In the genomic region with DNA sequence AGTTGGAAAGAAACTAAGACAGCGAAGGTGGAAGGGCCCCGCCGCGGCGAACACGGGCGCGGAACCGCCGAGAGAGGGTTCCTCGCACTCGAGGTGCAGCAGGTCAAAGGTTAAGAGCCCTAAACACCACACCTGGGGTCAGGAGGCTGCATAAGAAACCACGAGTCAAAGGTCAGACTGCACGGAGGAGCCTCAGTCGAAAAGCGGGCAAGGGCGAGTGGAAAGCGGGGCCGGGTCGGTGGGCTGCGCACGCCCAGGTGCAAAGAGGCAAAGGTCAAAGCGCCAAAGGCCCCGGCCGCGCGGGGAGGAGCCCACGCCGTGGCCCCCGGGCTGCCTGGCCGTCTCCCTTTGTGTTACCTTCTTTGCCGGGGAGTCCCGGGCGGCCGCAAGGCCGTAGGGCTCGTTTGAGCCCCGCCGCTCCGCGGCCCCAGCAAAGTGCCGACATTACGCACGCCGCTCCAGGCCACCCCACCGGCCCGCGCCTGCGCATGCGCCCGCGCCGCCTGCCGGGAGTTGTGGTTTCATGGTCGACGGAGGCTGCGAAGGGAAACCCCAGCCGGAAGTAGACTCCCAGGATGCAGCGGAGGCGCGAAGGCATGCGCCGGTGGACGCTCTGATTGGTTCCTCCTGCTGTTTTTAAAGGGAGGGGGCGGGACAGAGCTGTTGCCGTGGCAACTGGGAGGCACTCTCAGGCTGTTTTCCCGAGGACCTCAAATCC, we compare ENCODE assay signal across 1 cellular context.
A peak's percentile ranks its signal among the peaks of the same experiment; 100 is the strongest.
TF ChIP-seq lines count a peak whose summit lies in the region.

A gene (minus strand): TSS at position 470 of the 718 bp plus-strand sequence. CDS start 25 bp downstream, at position 445.

TF ChIP-seq in HepG2, 621 proteins besides CTCF, POLR2A, EP300 and RAD21 (continued from another document and continues in another):
- TF ChIP-seq NFKBIZ (CRISPR knock-in tag; IDR thresholded peaks at IDR 0.05) (no peak), HOXA5 (CRISPR knock-in tag; IDR thresholded peaks at IDR 0.05) (peak; percentile 88), HNRNPL (IDR thresholded peaks at IDR 0.05; ENCODE audit: low read depth, low read length) (no peak), ZFP82 (CRISPR knock-in tag; IDR thresholded peaks at IDR 0.05; ENCODE audit: borderline replicate concordance) (no peak; the same call in 1 of the 2 replicates), POLR2AphosphoS2 (IDR thresholded peaks at IDR 0.05; ENCODE audit: low read depth, low read length) (no peak), ZBTB1 (CRISPR knock-in tag; IDR thresholded peaks at IDR 0.05; ENCODE audit: borderline replicate concordance) (no peak), KLF6 (CRISPR knock-in tag; IDR thresholded peaks at IDR 0.05) (0 out of 2 replicates have a peak, but pooled peaks have one; percentile 23), ARNTL (CRISPR knock-in tag; IDR thresholded peaks at IDR 0.05) (no peak), ZNF788 (CRISPR knock-in tag; IDR thresholded peaks at IDR 0.05; ENCODE audit: borderline replicate concordance) (no peak), HOXD1 (CRISPR knock-in tag; IDR thresholded peaks at IDR 0.05) (no peak), NCOA2 (CRISPR knock-in tag; IDR thresholded peaks at IDR 0.05) (no peak), ELF1 (CRISPR knock-in tag; IDR thresholded peaks at IDR 0.05) (peak; percentile 91), IKZF4 (CRISPR knock-in tag; IDR thresholded peaks at IDR 0.05; ENCODE audit: borderline replicate concordance, low read depth, not compliant biosample characterization) (no peak), ZNF124 (CRISPR knock-in tag; IDR thresholded peaks at IDR 0.05) (no peak), ATF1 (CRISPR knock-in tag; IDR thresholded peaks at IDR 0.05) (no peak), PHB2 (IDR thresholded peaks at IDR 0.05; ENCODE audit: partially characterized antibody) (no peak), ZKSCAN8 (CRISPR knock-in tag; IDR thresholded peaks at IDR 0.05; ENCODE audit: borderline replicate concordance) (no peak), ZSCAN22 (CRISPR knock-in tag; IDR thresholded peaks at IDR 0.05) (no peak), SMARCC2 (IDR thresholded peaks at IDR 0.05) (no peak), DMAP1 (CRISPR knock-in tag; IDR thresholded peaks at IDR 0.05) (no peak; the same call in 1 of the 2 replicates), ZNF274 (CRISPR knock-in tag; IDR thresholded peaks at IDR 0.05) (no peak), CCDC6 (CRISPR knock-in tag; IDR thresholded peaks at IDR 0.05) (no peak), ZIK1 (CRISPR knock-in tag; IDR thresholded peaks at IDR 0.05; ENCODE audit: borderline replicate concordance, low read depth) (no peak; the same call in 1 of the 2 replicates), TBL1XR1 (IDR thresholded peaks at IDR 0.05; ENCODE audit: borderline replicate concordance, low read length, partially characterized antibody) (peak; percentile 45), SKI (IDR thresholded peaks at IDR 0.05; ENCODE audit: partially characterized antibody) (no peak), HDAC6 (IDR thresholded peaks at IDR 0.05; ENCODE audit: low read depth, low read length) (no peak), SALL2 (CRISPR knock-in tag; IDR thresholded peaks at IDR 0.05) (no peak), ZNF101 (CRISPR knock-in tag; IDR thresholded peaks at IDR 0.05; ENCODE audit: borderline replicate concordance, low read depth) (no peak), ADNP (CRISPR knock-in tag; IDR thresholded peaks at IDR 0.05) (no peak), ZNF225 (CRISPR knock-in tag; IDR thresholded peaks at IDR 0.05) (no peak), FOXK1 (CRISPR knock-in tag; IDR thresholded peaks at IDR 0.05; ENCODE audit: borderline replicate concordance, low read depth) (peak; percentile 88; the same call in 1 of the 2 replicates), ZNF367 (CRISPR knock-in tag; IDR thresholded peaks at IDR 0.05; ENCODE audit: borderline replicate concordance) (no peak), ZNF713 (CRISPR knock-in tag; IDR thresholded peaks at IDR 0.05) (no peak), MED13 (CRISPR knock-in tag; IDR thresholded peaks at IDR 0.05) (peak; percentile 77; the same call in 1 of the 2 replicates), ZFX (CRISPR knock-in tag; IDR thresholded peaks at IDR 0.05; ENCODE audit: low read depth) (peak; percentile 54; the same call in 1 of the 2 replicates), ZSCAN31 (CRISPR knock-in tag; IDR thresholded peaks at IDR 0.05; ENCODE audit: low read depth) (peak; percentile 75), HNRNPH1 (optimal IDR thresholded peaks at IDR 0.05; ENCODE audit: low read depth, low read length) (no peak), U2AF1 (optimal IDR thresholded peaks at IDR 0.05; ENCODE audit: low read depth, low read length) (peak; percentile 88)
- TF ChIP-seq, protein P1, sequence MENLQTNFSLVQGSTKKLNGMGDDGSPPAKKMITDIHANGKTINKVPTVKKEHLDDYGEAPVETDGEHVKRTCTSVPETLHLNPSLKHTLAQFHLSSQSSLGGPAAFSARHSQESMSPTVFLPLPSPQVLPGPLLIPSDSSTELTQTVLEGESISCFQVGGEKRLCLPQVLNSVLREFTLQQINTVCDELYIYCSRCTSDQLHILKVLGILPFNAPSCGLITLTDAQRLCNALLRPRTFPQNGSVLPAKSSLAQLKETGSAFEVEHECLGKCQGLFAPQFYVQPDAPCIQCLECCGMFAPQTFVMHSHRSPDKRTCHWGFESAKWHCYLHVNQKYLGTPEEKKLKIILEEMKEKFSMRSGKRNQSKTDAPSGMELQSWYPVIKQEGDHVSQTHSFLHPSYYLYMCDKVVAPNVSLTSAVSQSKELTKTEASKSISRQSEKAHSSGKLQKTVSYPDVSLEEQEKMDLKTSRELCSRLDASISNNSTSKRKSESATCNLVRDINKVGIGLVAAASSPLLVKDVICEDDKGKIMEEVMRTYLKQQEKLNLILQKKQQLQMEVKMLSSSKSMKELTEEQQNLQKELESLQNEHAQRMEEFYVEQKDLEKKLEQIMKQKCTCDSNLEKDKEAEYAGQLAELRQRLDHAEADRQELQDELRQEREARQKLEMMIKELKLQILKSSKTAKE (CRISPR knock-in tag; IDR thresholded peaks at IDR 0.05; ENCODE audit: borderline replicate concordance) = no peak
- TF ChIP-seq, protein P2, sequence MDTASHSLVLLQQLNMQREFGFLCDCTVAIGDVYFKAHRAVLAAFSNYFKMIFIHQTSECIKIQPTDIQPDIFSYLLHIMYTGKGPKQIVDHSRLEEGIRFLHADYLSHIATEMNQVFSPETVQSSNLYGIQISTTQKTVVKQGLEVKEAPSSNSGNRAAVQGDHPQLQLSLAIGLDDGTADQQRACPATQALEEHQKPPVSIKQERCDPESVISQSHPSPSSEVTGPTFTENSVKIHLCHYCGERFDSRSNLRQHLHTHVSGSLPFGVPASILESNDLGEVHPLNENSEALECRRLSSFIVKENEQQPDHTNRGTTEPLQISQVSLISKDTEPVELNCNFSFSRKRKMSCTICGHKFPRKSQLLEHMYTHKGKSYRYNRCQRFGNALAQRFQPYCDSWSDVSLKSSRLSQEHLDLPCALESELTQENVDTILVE (CRISPR knock-in tag; IDR thresholded peaks at IDR 0.05) = 0 out of 2 replicates have a peak, but pooled peaks have one; percentile 35
- TF ChIP-seq, protein P3, sequence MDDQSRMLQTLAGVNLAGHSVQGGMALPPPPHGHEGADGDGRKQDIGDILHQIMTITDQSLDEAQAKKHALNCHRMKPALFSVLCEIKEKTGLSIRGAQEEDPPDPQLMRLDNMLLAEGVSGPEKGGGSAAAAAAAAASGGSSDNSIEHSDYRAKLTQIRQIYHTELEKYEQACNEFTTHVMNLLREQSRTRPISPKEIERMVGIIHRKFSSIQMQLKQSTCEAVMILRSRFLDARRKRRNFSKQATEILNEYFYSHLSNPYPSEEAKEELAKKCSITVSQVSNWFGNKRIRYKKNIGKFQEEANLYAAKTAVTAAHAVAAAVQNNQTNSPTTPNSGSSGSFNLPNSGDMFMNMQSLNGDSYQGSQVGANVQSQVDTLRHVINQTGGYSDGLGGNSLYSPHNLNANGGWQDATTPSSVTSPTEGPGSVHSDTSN (CRISPR knock-in tag; IDR thresholded peaks at IDR 0.05; ENCODE audit: borderline replicate concordance) = 0 out of 2 replicates have a peak, but pooled peaks have one; percentile 23
- TF ChIP-seq, protein P4, sequence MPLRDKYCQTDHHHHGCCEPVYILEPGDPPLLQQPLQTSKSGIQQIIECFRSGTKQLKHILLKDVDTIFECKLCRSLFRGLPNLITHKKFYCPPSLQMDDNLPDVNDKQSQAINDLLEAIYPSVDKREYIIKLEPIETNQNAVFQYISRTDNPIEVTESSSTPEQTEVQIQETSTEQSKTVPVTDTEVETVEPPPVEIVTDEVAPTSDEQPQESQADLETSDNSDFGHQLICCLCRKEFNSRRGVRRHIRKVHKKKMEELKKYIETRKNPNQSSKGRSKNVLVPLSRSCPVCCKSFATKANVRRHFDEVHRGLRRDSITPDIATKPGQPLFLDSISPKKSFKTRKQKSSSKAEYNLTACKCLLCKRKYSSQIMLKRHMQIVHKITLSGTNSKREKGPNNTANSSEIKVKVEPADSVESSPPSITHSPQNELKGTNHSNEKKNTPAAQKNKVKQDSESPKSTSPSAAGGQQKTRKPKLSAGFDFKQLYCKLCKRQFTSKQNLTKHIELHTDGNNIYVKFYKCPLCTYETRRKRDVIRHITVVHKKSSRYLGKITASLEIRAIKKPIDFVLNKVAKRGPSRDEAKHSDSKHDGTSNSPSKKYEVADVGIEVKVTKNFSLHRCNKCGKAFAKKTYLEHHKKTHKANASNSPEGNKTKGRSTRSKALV (CRISPR knock-in tag; IDR thresholded peaks at IDR 0.05) = peak; percentile 92
- TF ChIP-seq, protein P5, sequence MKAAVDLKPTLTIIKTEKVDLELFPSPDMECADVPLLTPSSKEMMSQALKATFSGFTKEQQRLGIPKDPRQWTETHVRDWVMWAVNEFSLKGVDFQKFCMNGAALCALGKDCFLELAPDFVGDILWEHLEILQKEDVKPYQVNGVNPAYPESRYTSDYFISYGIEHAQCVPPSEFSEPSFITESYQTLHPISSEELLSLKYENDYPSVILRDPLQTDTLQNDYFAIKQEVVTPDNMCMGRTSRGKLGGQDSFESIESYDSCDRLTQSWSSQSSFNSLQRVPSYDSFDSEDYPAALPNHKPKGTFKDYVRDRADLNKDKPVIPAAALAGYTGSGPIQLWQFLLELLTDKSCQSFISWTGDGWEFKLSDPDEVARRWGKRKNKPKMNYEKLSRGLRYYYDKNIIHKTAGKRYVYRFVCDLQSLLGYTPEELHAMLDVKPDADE (CRISPR knock-in tag; IDR thresholded peaks at IDR 0.05) = no peak
- TF ChIP-seq, protein P6, sequence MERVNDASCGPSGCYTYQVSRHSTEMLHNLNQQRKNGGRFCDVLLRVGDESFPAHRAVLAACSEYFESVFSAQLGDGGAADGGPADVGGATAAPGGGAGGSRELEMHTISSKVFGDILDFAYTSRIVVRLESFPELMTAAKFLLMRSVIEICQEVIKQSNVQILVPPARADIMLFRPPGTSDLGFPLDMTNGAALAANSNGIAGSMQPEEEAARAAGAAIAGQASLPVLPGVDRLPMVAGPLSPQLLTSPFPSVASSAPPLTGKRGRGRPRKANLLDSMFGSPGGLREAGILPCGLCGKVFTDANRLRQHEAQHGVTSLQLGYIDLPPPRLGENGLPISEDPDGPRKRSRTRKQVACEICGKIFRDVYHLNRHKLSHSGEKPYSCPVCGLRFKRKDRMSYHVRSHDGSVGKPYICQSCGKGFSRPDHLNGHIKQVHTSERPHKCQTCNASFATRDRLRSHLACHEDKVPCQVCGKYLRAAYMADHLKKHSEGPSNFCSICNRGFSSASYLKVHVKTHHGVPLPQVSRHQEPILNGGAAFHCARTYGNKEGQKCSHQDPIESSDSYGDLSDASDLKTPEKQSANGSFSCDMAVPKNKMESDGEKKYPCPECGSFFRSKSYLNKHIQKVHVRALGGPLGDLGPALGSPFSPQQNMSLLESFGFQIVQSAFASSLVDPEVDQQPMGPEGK (CRISPR knock-in tag; IDR thresholded peaks at IDR 0.05) = no peak
- TF ChIP-seq, protein P7, sequence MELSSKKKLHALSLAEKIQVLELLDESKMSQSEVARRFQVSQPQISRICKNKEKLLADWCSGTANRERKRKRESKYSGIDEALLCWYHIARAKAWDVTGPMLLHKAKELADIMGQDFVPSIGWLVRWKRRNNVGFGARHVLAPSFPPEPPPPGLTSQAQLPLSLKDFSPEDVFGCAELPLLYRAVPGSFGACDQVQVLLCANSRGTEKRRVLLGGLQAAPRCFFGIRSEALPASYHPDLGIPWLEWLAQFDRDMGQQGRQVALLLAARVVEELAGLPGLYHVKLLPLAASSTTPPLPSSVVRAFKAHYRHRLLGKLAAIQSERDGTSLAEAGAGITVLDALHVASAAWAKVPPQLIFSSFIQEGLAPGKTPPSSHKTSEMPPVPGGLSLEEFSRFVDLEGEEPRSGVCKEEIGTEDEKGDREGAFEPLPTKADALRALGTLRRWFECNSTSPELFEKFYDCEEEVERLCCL (CRISPR knock-in tag; IDR thresholded peaks at IDR 0.05; ENCODE audit: borderline replicate concordance) = no peak
- TF ChIP-seq, protein P8, sequence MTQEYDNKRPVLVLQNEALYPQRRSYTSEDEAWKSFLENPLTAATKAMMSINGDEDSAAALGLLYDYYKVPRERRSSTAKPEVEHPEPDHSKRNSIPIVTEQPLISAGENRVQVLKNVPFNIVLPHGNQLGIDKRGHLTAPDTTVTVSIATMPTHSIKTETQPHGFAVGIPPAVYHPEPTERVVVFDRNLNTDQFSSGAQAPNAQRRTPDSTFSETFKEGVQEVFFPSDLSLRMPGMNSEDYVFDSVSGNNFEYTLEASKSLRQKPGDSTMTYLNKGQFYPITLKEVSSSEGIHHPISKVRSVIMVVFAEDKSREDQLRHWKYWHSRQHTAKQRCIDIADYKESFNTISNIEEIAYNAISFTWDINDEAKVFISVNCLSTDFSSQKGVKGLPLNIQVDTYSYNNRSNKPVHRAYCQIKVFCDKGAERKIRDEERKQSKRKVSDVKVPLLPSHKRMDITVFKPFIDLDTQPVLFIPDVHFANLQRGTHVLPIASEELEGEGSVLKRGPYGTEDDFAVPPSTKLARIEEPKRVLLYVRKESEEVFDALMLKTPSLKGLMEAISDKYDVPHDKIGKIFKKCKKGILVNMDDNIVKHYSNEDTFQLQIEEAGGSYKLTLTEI (CRISPR knock-in tag; conservative IDR thresholded peaks at IDR 0.05) = no peak
- TF ChIP-seq, protein P9, sequence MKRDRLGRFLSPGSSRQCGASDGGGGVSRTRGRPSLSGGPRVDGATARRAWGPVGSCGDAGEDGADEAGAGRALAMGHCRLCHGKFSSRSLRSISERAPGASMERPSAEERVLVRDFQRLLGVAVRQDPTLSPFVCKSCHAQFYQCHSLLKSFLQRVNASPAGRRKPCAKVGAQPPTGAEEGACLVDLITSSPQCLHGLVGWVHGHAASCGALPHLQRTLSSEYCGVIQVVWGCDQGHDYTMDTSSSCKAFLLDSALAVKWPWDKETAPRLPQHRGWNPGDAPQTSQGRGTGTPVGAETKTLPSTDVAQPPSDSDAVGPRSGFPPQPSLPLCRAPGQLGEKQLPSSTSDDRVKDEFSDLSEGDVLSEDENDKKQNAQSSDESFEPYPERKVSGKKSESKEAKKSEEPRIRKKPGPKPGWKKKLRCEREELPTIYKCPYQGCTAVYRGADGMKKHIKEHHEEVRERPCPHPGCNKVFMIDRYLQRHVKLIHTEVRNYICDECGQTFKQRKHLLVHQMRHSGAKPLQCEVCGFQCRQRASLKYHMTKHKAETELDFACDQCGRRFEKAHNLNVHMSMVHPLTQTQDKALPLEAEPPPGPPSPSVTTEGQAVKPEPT (CRISPR knock-in tag; IDR thresholded peaks at IDR 0.05; ENCODE audit: low read depth) = no peak
